In genomic region chr3:98343647-98344507, GRCh38 we compare ENCODE assay signal across 9 cellular contexts. TPM values are rescaled to one million over a fixed set of nuclear protein-coding genes. Genes with fewer than 3 reads are reported as not detected.
DNase-seq lines count a peak whose midpoint lies in the region; ATAC-seq and TF ChIP-seq lines count a peak whose summit lies in the region.
"Had no signal": no experiment of that assay in that cellular context is flagged by ENCODE, and none has a peak within 500 bp of the region (broad histone marks: within the 10 kb centered on the region; RNA-seq: fewer than 3 reads in every experiment).

No MANE protein-coding gene starts in this region.

- H3K79me1 ChIP-seq in mesendoderm (ENCODE audit: low read length): no peaks in the 10 kb centered on the region

- no peak overlapping the region for H2AK5ac ChIP-seq in mesendoderm (ENCODE audit: low read length)

- no peak overlapping the region for H2BK120ac ChIP-seq in mesendoderm (ENCODE audit: low read depth, low read length)

- no peak overlapping the region for H2BK15ac ChIP-seq in mesendoderm (replicated peaks; ENCODE audit: low read depth)

- no peak overlapping the region for H3K9ac ChIP-seq in mesendoderm (ENCODE audit: low read length)

- H3K36me3 ChIP-seq in CD4-positive, alpha-beta memory T cell (ENCODE audit: insufficient read depth, low read length): no peaks in the 10 kb centered on the region
- H3K36me3 ChIP-seq in mesendoderm (ENCODE audit: control insufficient read depth, insufficient read depth, low read length): no peaks in the 10 kb centered on the region

- peaks cover 0 to 6% (median 0%) of the 10 kb centered on the region in 8 donors for H3K9me3 Mint-ChIP-seq in CD4-positive, alpha-beta memory T cell

- in situ Hi-C loops in T47D (cut with HindIII; ENCODE audit: low pct_unique_long_range_greater_than_20kb, low sequenced_read_pairs): no loop called here

- no peak overlapping the region for H3K56ac ChIP-seq in mesendoderm (ENCODE audit: low read length)

- peaks cover 0 to 7% (median 4%) of the 10 kb centered on the region in 4 donors for H3K4me1 Mint-ChIP-seq in CD4-positive, alpha-beta memory T cell

- H4K5ac ChIP-seq in mesendoderm (ENCODE audit: low read length): no peak overlapping the region

- no peak overlapping the region for H3K27ac ChIP-seq in CD4-positive, alpha-beta memory T cell (ENCODE audit: low read depth, low read length)
- H3K27ac ChIP-seq in mesendoderm (ENCODE audit: low read depth, low read length): no peak overlapping the region

- H3K23ac ChIP-seq in mesendoderm (ENCODE audit: low read length): no peak overlapping the region

- H3K36me3 Mint-ChIP-seq in CD4-positive, alpha-beta memory T cell: no peaks in the 10 kb centered on the region

- no peak overlapping the region for H3K4me3 Mint-ChIP-seq in CD4-positive, alpha-beta memory T cell

- no peak overlapping the region for H3K27ac Mint-ChIP-seq in CD4-positive, alpha-beta memory T cell

- H3K4me2 ChIP-seq in mesendoderm (ENCODE audit: low read length): no peak overlapping the region

- no peak overlapping the region for H2BK5ac ChIP-seq in mesendoderm (ENCODE audit: low read length)

- H3K27me3 ChIP-seq in CD4-positive, alpha-beta memory T cell (ENCODE audit: insufficient read depth, low read length): no peaks in the 10 kb centered on the region
- H3K27me3 ChIP-seq in mesendoderm (ENCODE audit: insufficient read depth, low read length, poor library complexity): no peaks in the 10 kb centered on the region

- H3K4me3 ChIP-seq in CD4-positive, alpha-beta memory T cell (ENCODE audit: low read length in 2 of 2): no peak overlapping the region
- H3K4me3 ChIP-seq in mesendoderm (ENCODE audit: low read length): no peak overlapping the region

- H3K9me3 ChIP-seq in CD4-positive, alpha-beta memory T cell (ENCODE audit: control insufficient read depth in 1 of 2, low read length in 2 of 2): no peaks in the 10 kb centered on the region

- ATAC-seq in HG03039 (IDR thresholded peaks at IDR 0.05; ENCODE audit: unreplicated experiment) (peak; percentile 55), HG02970 (IDR thresholded peaks at IDR 0.05; ENCODE audit: low FRiP score, unreplicated experiment) (no peak)

- WGBS in mesendoderm (ENCODE audit: extremely low coverage, insufficient coverage, low lambda C conversion rate): no CpG with 5 or more reads among the region's 13 CpGs

- H3K4me1 ChIP-seq in CD4-positive, alpha-beta memory T cell (ENCODE audit: insufficient read depth, low read length): no peaks in the 10 kb centered on the region
- no peaks in the 10 kb centered on the region for H3K4me1 ChIP-seq in mesendoderm (ENCODE audit: control insufficient read depth, low read depth, low read length)

- peak; percentile 79 for TF ChIP-seq CTCF in GM12874 (IDR thresholded peaks at IDR 0.05; ENCODE audit: insufficient read depth, low read depth, low read length)

- no peak overlapping the region for H4K8ac ChIP-seq in mesendoderm (ENCODE audit: low read depth, low read length)

- H3K79me2 ChIP-seq in mesendoderm (ENCODE audit: control insufficient read depth, insufficient read depth, low read length): no peaks in the 10 kb centered on the region

- intact Hi-C loops in CD4-positive, alpha-beta memory T cell (cut with micrococcal nuclease): loop anchor here (1.0 kb wide), 1 partner anchor 229 kb away; no protein-coding TSS in a partner anchor

- no peak overlapping the region for H3K18ac ChIP-seq in mesendoderm (ENCODE audit: low read length)

- peaks cover 0 to 2% of the 10 kb centered on the region in 2 donors for H3K27me3 Mint-ChIP-seq in CD4-positive, alpha-beta memory T cell

- H3K4ac ChIP-seq in mesendoderm (ENCODE audit: low read depth, low read length): no peak overlapping the region

- peak; percentile 33 to 50 (median 40) for DNase-seq in CD4-positive, alpha-beta memory T cell
- DNase-seq in NCI-H82 treated with DMSO at 0.1 percent for 48 hours (lab: John Stamatoyannopoulos, UW; ENCODE audit: unreplicated experiment) (peak; percentile 36), T47D (ENCODE audit: low read depth in 1 of 2, low spot score in 1 of 2) (peak; percentile 18 to 82), mesendoderm (peak; percentile 91), OCI-M2 (lab: John Stamatoyannopoulos, UW; ENCODE audit: unreplicated experiment) (no peak)

- CTCF ChIA-PET in CD4-positive, alpha-beta memory T cell (lab: Charles Lee; ENCODE audit: partially characterized antibody): interaction anchor here (0.7 to 2.3 kb wide), 13 partner anchors 11 to 305 kb away, joined by 3 to 16 read pairs (median 4); partner anchors contain the start of gene CPOX

- POLR2A ChIA-PET in CD4-positive, alpha-beta memory T cell (lab: Charles Lee; ENCODE audit: partially characterized antibody): no interaction called here

RNA-seq across cellular contexts. Expression of gene OR5K4, which starts 9.8 kb away (rescaled TPM):
- total RNA-seq in CD4-positive, alpha-beta memory T cell: not detected
- not detected for polyA plus RNA-seq in CD4-positive, alpha-beta memory T cell
- polyA plus RNA-seq in mesendoderm (2013, experiment 1 of 2): not detected
- polyA plus RNA-seq in mesendoderm (2013, experiment 2 of 2): not detected
- total RNA-seq: pulmonary artery endothelial cell had no signal

RNA-seq across cellular contexts. Expression of gene OR5K3, which starts 46.6 kb away (rescaled TPM):
- total RNA-seq in CD4-positive, alpha-beta memory T cell: not detected
- not detected for polyA plus RNA-seq in CD4-positive, alpha-beta memory T cell
- not detected for polyA plus RNA-seq in mesendoderm (2013, experiment 1 of 2)
- polyA plus RNA-seq in mesendoderm (2013, experiment 2 of 2): not detected
- total RNA-seq: pulmonary artery endothelial cell had no signal
